Comparison of ENCODE assay signal across 1 cellular context in genomic region chrX:17788439-17788838, GRCh38.
TF ChIP-seq lines count a peak whose summit lies in the region.

No MANE protein-coding gene starts in this region.

TF ChIP-seq in GM23338, 12 proteins besides CTCF, POLR2A, EP300 and RAD21 (continued from another document):
- no peak for TF ChIP-seq REST (IDR thresholded peaks at IDR 0.05; ENCODE audit: unreplicated experiment)
